Comparison of ENCODE assay signal across 1 cellular context in genomic region chr12:124919646-124920352, GRCh38.
TF ChIP-seq lines count a peak whose summit lies in the region.

No MANE protein-coding gene starts in this region.

TF ChIP-seq in HepG2, 621 proteins besides CTCF, POLR2A, EP300 and RAD21 (continues in another document):
- TF ChIP-seq, protein P1, sequence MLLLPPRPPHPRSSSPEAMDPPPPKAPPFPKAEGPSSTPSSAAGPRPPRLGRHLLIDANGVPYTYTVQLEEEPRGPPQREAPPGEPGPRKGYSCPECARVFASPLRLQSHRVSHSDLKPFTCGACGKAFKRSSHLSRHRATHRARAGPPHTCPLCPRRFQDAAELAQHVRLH (CRISPR knock-in tag; IDR thresholded peaks at IDR 0.05; ENCODE audit: borderline replicate concordance, low read depth) = no peak
- TF ChIP-seq MIXL1 (CRISPR knock-in tag; IDR thresholded peaks at IDR 0.05) (no peak), MED1 (CRISPR knock-in tag; IDR thresholded peaks at IDR 0.05) (peak; percentile 33; the same call in 1 of the 2 replicates), FOXO1 (CRISPR knock-in tag; IDR thresholded peaks at IDR 0.05) (no peak), ZBTB33 (CRISPR knock-in tag; IDR thresholded peaks at IDR 0.05) (no peak), ZNF441 (CRISPR knock-in tag; IDR thresholded peaks at IDR 0.05; ENCODE audit: borderline replicate concordance) (no peak), MXD1 (CRISPR knock-in tag; IDR thresholded peaks at IDR 0.05) (no peak), CEBPZ (IDR thresholded peaks at IDR 0.05; ENCODE audit: low read length) (no peak), ZHX2 (IDR thresholded peaks at IDR 0.05; ENCODE audit: low read depth) (0 out of 2 replicates have a peak, but pooled peaks have one; percentile 44), ZHX2 (CRISPR knock-in tag; IDR thresholded peaks at IDR 0.05; ENCODE audit: borderline replicate concordance) (no peak), ZSCAN30 (CRISPR knock-in tag; IDR thresholded peaks at IDR 0.05) (no peak), ZBTB20 (CRISPR knock-in tag; IDR thresholded peaks at IDR 0.05; ENCODE audit: borderline replicate concordance, low read depth) (no peak), PRDM15 (CRISPR knock-in tag; IDR thresholded peaks at IDR 0.05) (no peak), TGIF2 (CRISPR knock-in tag; IDR thresholded peaks at IDR 0.05) (peak; percentile 54; the same call in 1 of the 2 replicates), ZNF274 (CRISPR knock-in tag; IDR thresholded peaks at IDR 0.05) (no peak), ZNF770 (CRISPR knock-in tag; IDR thresholded peaks at IDR 0.05) (no peak), ZNF562 (CRISPR knock-in tag; IDR thresholded peaks at IDR 0.05; ENCODE audit: borderline replicate concordance) (no peak), ZBTB38 (CRISPR knock-in tag; IDR thresholded peaks at IDR 0.05) (0 out of 2 replicates have a peak, but pooled peaks have one; percentile 47), ZNF547 (CRISPR knock-in tag; IDR thresholded peaks at IDR 0.05) (0 out of 2 replicates have a peak, but pooled peaks have one; percentile 25)
- TF ChIP-seq, protein P2, sequence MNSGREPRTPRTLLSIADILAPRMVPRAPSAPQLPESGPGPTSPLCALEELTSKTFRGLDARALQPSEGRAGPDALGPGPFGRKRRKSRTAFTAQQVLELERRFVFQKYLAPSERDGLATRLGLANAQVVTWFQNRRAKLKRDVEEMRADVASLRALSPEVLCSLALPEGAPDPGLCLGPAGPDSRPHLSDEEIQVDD (CRISPR knock-in tag; IDR thresholded peaks at IDR 0.05; ENCODE audit: borderline replicate concordance) = no peak
- TF ChIP-seq, protein P3, sequence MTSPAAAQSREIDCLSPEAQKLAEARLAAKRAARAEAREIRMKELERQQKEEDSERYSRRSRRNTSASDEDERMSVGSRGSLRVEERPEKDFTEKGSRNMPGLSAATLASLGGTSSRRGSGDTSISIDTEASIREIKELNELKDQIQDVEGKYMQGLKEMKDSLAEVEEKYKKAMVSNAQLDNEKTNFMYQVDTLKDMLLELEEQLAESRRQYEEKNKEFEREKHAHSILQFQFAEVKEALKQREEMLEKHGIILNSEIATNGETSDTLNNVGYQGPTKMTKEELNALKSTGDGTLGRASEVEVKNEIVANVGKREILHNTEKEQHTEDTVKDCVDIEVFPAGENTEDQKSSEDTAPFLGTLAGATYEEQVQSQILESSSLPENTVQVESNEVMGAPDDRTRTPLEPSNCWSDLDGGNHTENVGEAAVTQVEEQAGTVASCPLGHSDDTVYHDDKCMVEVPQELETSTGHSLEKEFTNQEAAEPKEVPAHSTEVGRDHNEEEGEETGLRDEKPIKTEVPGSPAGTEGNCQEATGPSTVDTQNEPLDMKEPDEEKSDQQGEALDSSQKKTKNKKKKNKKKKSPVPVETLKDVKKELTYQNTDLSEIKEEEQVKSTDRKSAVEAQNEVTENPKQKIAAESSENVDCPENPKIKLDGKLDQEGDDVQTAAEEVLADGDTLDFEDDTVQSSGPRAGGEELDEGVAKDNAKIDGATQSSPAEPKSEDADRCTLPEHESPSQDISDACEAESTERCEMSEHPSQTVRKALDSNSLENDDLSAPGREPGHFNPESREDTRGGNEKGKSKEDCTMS (CRISPR knock-in tag; conservative IDR thresholded peaks at IDR 0.05) = no peak
- TF ChIP-seq, protein P4, sequence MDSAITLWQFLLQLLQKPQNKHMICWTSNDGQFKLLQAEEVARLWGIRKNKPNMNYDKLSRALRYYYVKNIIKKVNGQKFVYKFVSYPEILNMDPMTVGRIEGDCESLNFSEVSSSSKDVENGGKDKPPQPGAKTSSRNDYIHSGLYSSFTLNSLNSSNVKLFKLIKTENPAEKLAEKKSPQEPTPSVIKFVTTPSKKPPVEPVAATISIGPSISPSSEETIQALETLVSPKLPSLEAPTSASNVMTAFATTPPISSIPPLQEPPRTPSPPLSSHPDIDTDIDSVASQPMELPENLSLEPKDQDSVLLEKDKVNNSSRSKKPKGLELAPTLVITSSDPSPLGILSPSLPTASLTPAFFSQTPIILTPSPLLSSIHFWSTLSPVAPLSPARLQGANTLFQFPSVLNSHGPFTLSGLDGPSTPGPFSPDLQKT (CRISPR knock-in tag; IDR thresholded peaks at IDR 0.05; ENCODE audit: borderline replicate concordance) = no peak
- TF ChIP-seq, protein P5, sequence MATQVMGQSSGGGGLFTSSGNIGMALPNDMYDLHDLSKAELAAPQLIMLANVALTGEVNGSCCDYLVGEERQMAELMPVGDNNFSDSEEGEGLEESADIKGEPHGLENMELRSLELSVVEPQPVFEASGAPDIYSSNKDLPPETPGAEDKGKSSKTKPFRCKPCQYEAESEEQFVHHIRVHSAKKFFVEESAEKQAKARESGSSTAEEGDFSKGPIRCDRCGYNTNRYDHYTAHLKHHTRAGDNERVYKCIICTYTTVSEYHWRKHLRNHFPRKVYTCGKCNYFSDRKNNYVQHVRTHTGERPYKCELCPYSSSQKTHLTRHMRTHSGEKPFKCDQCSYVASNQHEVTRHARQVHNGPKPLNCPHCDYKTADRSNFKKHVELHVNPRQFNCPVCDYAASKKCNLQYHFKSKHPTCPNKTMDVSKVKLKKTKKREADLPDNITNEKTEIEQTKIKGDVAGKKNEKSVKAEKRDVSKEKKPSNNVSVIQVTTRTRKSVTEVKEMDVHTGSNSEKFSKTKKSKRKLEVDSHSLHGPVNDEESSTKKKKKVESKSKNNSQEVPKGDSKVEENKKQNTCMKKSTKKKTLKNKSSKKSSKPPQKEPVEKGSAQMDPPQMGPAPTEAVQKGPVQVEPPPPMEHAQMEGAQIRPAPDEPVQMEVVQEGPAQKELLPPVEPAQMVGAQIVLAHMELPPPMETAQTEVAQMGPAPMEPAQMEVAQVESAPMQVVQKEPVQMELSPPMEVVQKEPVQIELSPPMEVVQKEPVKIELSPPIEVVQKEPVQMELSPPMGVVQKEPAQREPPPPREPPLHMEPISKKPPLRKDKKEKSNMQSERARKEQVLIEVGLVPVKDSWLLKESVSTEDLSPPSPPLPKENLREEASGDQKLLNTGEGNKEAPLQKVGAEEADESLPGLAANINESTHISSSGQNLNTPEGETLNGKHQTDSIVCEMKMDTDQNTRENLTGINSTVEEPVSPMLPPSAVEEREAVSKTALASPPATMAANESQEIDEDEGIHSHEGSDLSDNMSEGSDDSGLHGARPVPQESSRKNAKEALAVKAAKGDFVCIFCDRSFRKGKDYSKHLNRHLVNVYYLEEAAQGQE (IDR thresholded peaks at IDR 0.05; ENCODE audit: borderline replicate concordance in 1 of 2, low read depth in 1 of 2, low read length in 2 of 2) = no peak
